In genomic region chr10:66365686-66366085, GRCh38 we compare ENCODE assay signal across 1 cellular context.
TF ChIP-seq lines count a peak whose summit lies in the region.

No MANE protein-coding gene starts in this region.

TF ChIP-seq in GM23338, 12 proteins besides CTCF, POLR2A, EP300 and RAD21 (continued from another document):
- TF ChIP-seq REST (IDR thresholded peaks at IDR 0.05; ENCODE audit: unreplicated experiment) = no peak
- no peak for TF ChIP-seq ZNF114 (CRISPR knock-in tag; IDR thresholded peaks at IDR 0.05)
- TF ChIP-seq ZNF462 (CRISPR knock-in tag; IDR thresholded peaks at IDR 0.05) = no peak
